ENCODE assay signal across 18 cellular contexts in the genomic region with DNA sequence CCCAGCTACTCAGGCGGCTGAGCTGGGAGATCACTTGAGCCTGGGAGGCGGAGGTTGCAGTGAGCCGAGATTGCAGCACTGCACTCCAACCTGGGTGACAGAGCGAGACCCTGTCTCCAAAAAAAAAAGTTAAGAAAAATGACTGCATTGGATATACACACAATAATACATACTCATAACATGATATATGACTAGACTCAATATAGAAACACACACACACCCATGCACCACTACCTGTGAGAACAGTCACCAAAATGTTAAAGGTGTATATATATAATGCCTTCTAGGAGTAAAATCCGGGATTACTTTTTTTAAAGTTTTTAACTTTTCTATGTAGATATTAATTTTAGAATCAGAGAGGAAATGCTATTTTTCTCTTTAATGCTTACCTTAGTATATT. TPM values are rescaled to one million over a fixed set of nuclear protein-coding genes. Genes with fewer than 3 reads are reported as not detected.
DNase-seq lines count a peak whose midpoint lies in the region; ATAC-seq and TF ChIP-seq lines count a peak whose summit lies in the region.
"Had no signal": no experiment of that assay in that cellular context is flagged by ENCODE, and none has a peak within 500 bp of the region (broad histone marks: within the 10 kb centered on the region; RNA-seq: fewer than 3 reads in every experiment).

No MANE protein-coding gene starts in this region.

- H3K27me3 ChIP-seq in MM.1S (replicated peaks; ENCODE audit: insufficient read depth, low read length), result no peaks in the 10 kb centered on the region
- H3K27me3 ChIP-seq in transverse colon, result no peaks in the 10 kb centered on the region
- H3K27me3 ChIP-seq: pancreas, right atrium auricular region had no signal

- peak overlapping the region; percentile 56; the same call in 1 of the 2 replicates for H3K9ac ChIP-seq in MM.1S (ENCODE audit: low read length)

- H3K36me3 Mint-ChIP-seq in activated naive CD4-positive, alpha-beta T cell treated with anti-CD3 and anti-CD28 coated beads, Interleukin-2, amount 50 U/mL, for 72 hours, result peaks cover 0 to 28% of the 10 kb centered on the region in 2 donors
- peaks cover 21% of the 10 kb centered on the region for H3K36me3 Mint-ChIP-seq in central memory CD8-positive, alpha-beta T cell (ENCODE audit: insufficient read depth)

- intact Hi-C loops in transverse colon (cut with DNase I; ENCODE audit: low total_unique reads), result no loop called here

- no peaks in the 10 kb centered on the region for H3K9me3 Mint-ChIP-seq in activated naive CD4-positive, alpha-beta T cell treated with anti-CD3 and anti-CD28 coated beads, Interleukin-2, amount 50 U/mL, for 72 hours
- H3K9me3 Mint-ChIP-seq in central memory CD8-positive, alpha-beta T cell, result no peaks in the 10 kb centered on the region
- H3K9me3 Mint-ChIP-seq: activated T-helper 2 cell treated with anti-CD3 and anti-CD28 coated beads, Interferon-gamma antibody, Interleukin-2, Interleukin-4, amounts not matched to agents 10 μg/mL and 5 μg/mL and 100 μg/mL, durations not matched to agents 14 hours and 24 hours and 36 hours had no signal

- H3K4me1 ChIP-seq in MM.1S (ENCODE audit: low read length) (peaks cover 59% of the 10 kb centered on the region), transverse colon (peaks cover 17 to 57% (median 32%) of the 10 kb centered on the region in 4 donors)

- H3K36me3 ChIP-seq in MM.1S (replicated peaks; ENCODE audit: insufficient read depth, low read length) (peaks cover 2% of the 10 kb centered on the region; the same call in 1 of the 2 replicates), transverse colon (peaks cover 0 to 3% (median 0%) of the 10 kb centered on the region in 4 donors)
- H3K36me3 ChIP-seq: pancreas had no signal

- H3K4me3 ChIP-seq in MM.1S (ENCODE audit: low read length) (peak overlapping the region; percentile 32; the same call in 1 of the 2 replicates), transverse colon (no peak overlapping the region)
- H3K4me3 ChIP-seq: pancreas, right atrium auricular region had no signal

- H3K27me3 Mint-ChIP-seq in central memory CD8-positive, alpha-beta T cell, result no peaks in the 10 kb centered on the region

- H3K4me1 Mint-ChIP-seq in central memory CD8-positive, alpha-beta T cell, result peaks cover 60% of the 10 kb centered on the region

- DNase-seq in activated naive CD4-positive, alpha-beta T cell treated with anti-CD3 and anti-CD28 coated beads, Interleukin-2, amount 50 U/mL, for 72 hours (ENCODE audit: low spot score in 2 of 2), result no peak
- no peak for DNase-seq in activated naive CD4-positive, alpha-beta T cell (lab: John Stamatoyannopoulos, UW)
- DNase-seq in MM.1S (no peak), transverse colon (no peak), CD1c-positive myeloid dendritic cell (ENCODE audit: extremely low spot score) (no peak)
- no peak for DNase-seq in central memory CD8-positive, alpha-beta T cell (ENCODE audit: low spot score in 2 of 2)
- no peak for DNase-seq in stimulated activated CD4-positive, alpha-beta T cell treated with anti-CD3 and anti-CD28 coated beads, Interleukin-2, amount 100 ng/mL, for 48 hours
- DNase-seq: amniotic stem cell; DMS53; GF-D8; HCEC 1CT; mesenchymal stem cell; NCI-H1417; NCI-H2107; pancreas; stimulated activated CD4-positive, alpha-beta T cell treated with anti-CD3 and anti-CD28 coated beads, Interleukin-12 subunit alpha, Interleukin-12 subunit beta, amount 100 ng/mL, for 4 hours had no signal

- H3K79me2 ChIP-seq in MM.1S (ENCODE audit: low read length), result peaks cover 97% of the 10 kb centered on the region

- H2AFZ ChIP-seq in MM.1S (ENCODE audit: low read length), result no peak overlapping the region

- TF ChIP-seq CTCF in MM.1S (IDR thresholded peaks at IDR 0.05; ENCODE audit: low read length) (no peak), transverse colon (IDR thresholded peaks at IDR 0.05) (no peak)

- peak overlapping the region in 1 of 2 donors; percentile 76 for H3K27ac Mint-ChIP-seq in activated naive CD4-positive, alpha-beta T cell treated with anti-CD3 and anti-CD28 coated beads, Interleukin-2, amount 50 U/mL, for 72 hours
- no peak overlapping the region for H3K27ac Mint-ChIP-seq in central memory CD8-positive, alpha-beta T cell (ENCODE audit: low read depth)

- H4K20me1 ChIP-seq in MM.1S (ENCODE audit: insufficient read depth, low read length), result peaks cover 5% of the 10 kb centered on the region; the same call in 1 of the 2 replicates

- H3K27ac ChIP-seq in MM.1S (ENCODE audit: low read length) (peak overlapping the region; percentile 92; the same call in 1 of the 2 replicates), transverse colon (peak overlapping the region; percentile 69 to 78 (median 74))
- H3K27ac ChIP-seq: pancreas, right atrium auricular region had no signal

- no peak for TF ChIP-seq POLR2A in transverse colon (IDR thresholded peaks at IDR 0.05)

- peaks cover 38% of the 10 kb centered on the region for H3F3A ChIP-seq in MM.1S (ENCODE audit: insufficient read depth, low read length)

- no peaks in the 10 kb centered on the region for H3K9me2 ChIP-seq in MM.1S (replicated peaks; ENCODE audit: insufficient read depth, low read length)

- no peak for TF ChIP-seq EP300 in transverse colon (IDR thresholded peaks at IDR 0.05; ENCODE audit: low read depth)

- no peaks in the 10 kb centered on the region for H3K9me3 ChIP-seq in MM.1S (replicated peaks; ENCODE audit: insufficient read depth, low read length)
- H3K9me3 ChIP-seq in transverse colon, result no peaks in the 10 kb centered on the region
- H3K9me3 ChIP-seq: pancreas, right atrium auricular region had no signal

- peak overlapping the region; percentile 53 for H3K4me3 Mint-ChIP-seq in central memory CD8-positive, alpha-beta T cell

- peak overlapping the region; percentile 87; the same call in 1 of the 2 replicates for H3K4me2 ChIP-seq in MM.1S (ENCODE audit: low read depth, low read length)

- WGBS in transverse colon (ENCODE audit: low coverage in 1 of 2), 2 donors, result 91 to 96% methylated on average over 3 to 5 of the region's 5 CpGs

- in situ Hi-C loops in transverse colon (cut with MboI; ENCODE audit: low pct_ligation_motif_present in 1 of 4, low pct_unique_long_range_greater_than_20kb in 1 of 4, low sequenced_read_pairs in 3 of 4), result no loop called here

- ATAC-seq in activated naive CD4-positive, alpha-beta T cell treated with anti-CD3 and anti-CD28 coated beads, Interleukin-2, amount 50 U/mL, for 72 hours, result peak; percentile 29 to 72
- ATAC-seq in central memory CD8-positive, alpha-beta T cell (replicated peaks; ENCODE audit: extremely low read depth, poor library complexity, severe bottlenecking), result no peak

RNA-seq across cellular contexts. Expression of gene PHC3, which starts 25.9 kb away (rescaled TPM):
- total RNA-seq in activated naive CD4-positive, alpha-beta T cell treated with anti-CD3 and anti-CD28 coated beads, Interleukin-2, amount 50 U/mL, for 72 hours, result 10 to 100 TPM; 62.0 to 85.5 TPM
- 10 to 100 TPM; 44.9 to 87.0 (median 69.7) TPM for total RNA-seq in transverse colon
